8 cellular contexts compared by ENCODE assay signal in genomic region chr6:109304284-109305015, GRCh38.
DNase-seq lines count a peak whose midpoint lies in the region; ATAC-seq and TF ChIP-seq lines count a peak whose summit lies in the region.

No MANE protein-coding gene starts in this region.

- H3K36me3 Mint-ChIP-seq in CD8-positive, alpha-beta memory T cell, result no peaks in the 10 kb centered on the region
- no peaks in the 10 kb centered on the region for H3K36me3 Mint-ChIP-seq in glutamatergic neuron (ENCODE audit: unreplicated experiment)
- no peaks in the 10 kb centered on the region for H3K36me3 Mint-ChIP-seq in chondrocyte (ENCODE audit: low read depth)

- peaks cover 4% of the 10 kb centered on the region in 2 donors for H3K27me3 Mint-ChIP-seq in CD8-positive, alpha-beta memory T cell
- H3K27me3 Mint-ChIP-seq in glutamatergic neuron (ENCODE audit: unreplicated experiment) (no peaks in the 10 kb centered on the region), chondrocyte (ENCODE audit: low read depth) (no peaks in the 10 kb centered on the region)

- no peaks in the 10 kb centered on the region for H3K9me3 Mint-ChIP-seq in CD8-positive, alpha-beta memory T cell
- no peaks in the 10 kb centered on the region for H3K9me3 Mint-ChIP-seq in glutamatergic neuron (ENCODE audit: unreplicated experiment)
- no peaks in the 10 kb centered on the region for H3K9me3 Mint-ChIP-seq in chondrocyte (ENCODE audit: low read depth)

- H3K4me2 ChIP-seq in OCI-LY3 (ENCODE audit: low read length), result peak overlapping the region; percentile 18; the same call in 1 of the 2 replicates

- H2AFZ ChIP-seq in OCI-LY3 (ENCODE audit: low read depth, low read length), result no peak overlapping the region

- H3K4me1 ChIP-seq in CD8-positive, alpha-beta memory T cell (ENCODE audit: insufficient read depth, low read length), result no peaks in the 10 kb centered on the region
- H3K4me1 ChIP-seq in OCI-LY3 (ENCODE audit: low read length) (peaks cover 18% of the 10 kb centered on the region), A673 (ENCODE audit: insufficient read depth, low read length, poor library complexity, severe bottlenecking) (no peaks in the 10 kb centered on the region)

- no peak for DNase-seq in CD8-positive, alpha-beta memory T cell
- DNase-seq in kidney tubule cell (ENCODE audit: low spot score) (peak; percentile 44), glutamatergic neuron (no peak), chondrocyte (ENCODE audit: low spot score) (no peak), A673 (ENCODE audit: low spot score) (no peak)

- no peak overlapping the region for H3K4me3 Mint-ChIP-seq in CD8-positive, alpha-beta memory T cell
- H3K4me3 Mint-ChIP-seq in glutamatergic neuron (ENCODE audit: unreplicated experiment), result no peak overlapping the region
- H3K4me3 Mint-ChIP-seq in chondrocyte (ENCODE audit: unreplicated experiment), result no peak overlapping the region

- peak overlapping the region; percentile 68 for H3K27ac ChIP-seq in CD8-positive, alpha-beta memory T cell (ENCODE audit: low read depth, low read length)
- no peak overlapping the region for H3K27ac ChIP-seq in OCI-LY3 (ENCODE audit: low read length)
- H3K27ac ChIP-seq in A673 (ENCODE audit: low read depth, low read length, poor library complexity, severe bottlenecking), result no peak overlapping the region

- no peak for TF ChIP-seq CTCF in OCI-LY3 (IDR thresholded peaks at IDR 0.05; ENCODE audit: low read depth, low read length)
- no peak for TF ChIP-seq CTCF in glutamatergic neuron (IDR thresholded peaks at IDR 0.05; ENCODE audit: partially characterized antibody, unreplicated experiment)
- no peak for TF ChIP-seq CTCF in chondrocyte (IDR thresholded peaks at IDR 0.05)
- TF ChIP-seq CTCF in A673 (conservative IDR thresholded peaks at IDR 0.05; ENCODE audit: low read depth, low read length), result no peak

- H3K27ac Mint-ChIP-seq in CD8-positive, alpha-beta memory T cell, result peak overlapping the region in 1 of 8 donors; percentile 52
- H3K27ac Mint-ChIP-seq in glutamatergic neuron (ENCODE audit: unreplicated experiment), result no peak overlapping the region
- no peak overlapping the region for H3K27ac Mint-ChIP-seq in chondrocyte (ENCODE audit: unreplicated experiment)

- H4K20me1 ChIP-seq in OCI-LY3 (ENCODE audit: insufficient read depth, low read length), result no peaks in the 10 kb centered on the region

- ATAC-seq in GM21717 (IDR thresholded peaks at IDR 0.05; ENCODE audit: unreplicated experiment) (peak; percentile 58), GM18858 (IDR thresholded peaks at IDR 0.05; ENCODE audit: unreplicated experiment) (no peak)

- no peak overlapping the region for H3K4me3 ChIP-seq in CD8-positive, alpha-beta memory T cell (ENCODE audit: low read length)
- no peak overlapping the region for H3K4me3 ChIP-seq in OCI-LY3 (ENCODE audit: low read length)
- H3K4me3 ChIP-seq in A673 (ENCODE audit: low read depth, low read length, poor library complexity, severe bottlenecking), result no peak overlapping the region

- intact Hi-C loops in A673 (cut with micrococcal nuclease; ENCODE audit: unreplicated experiment), result no loop called here

- no TSS peak for BruUV-seq in A673 (replicated peaks; lab: Mats Ljungman, UMichigan)

- no peaks in the 10 kb centered on the region for H3K36me3 ChIP-seq in CD8-positive, alpha-beta memory T cell (ENCODE audit: insufficient read depth, low read length)
- H3K36me3 ChIP-seq in OCI-LY3 (replicated peaks; ENCODE audit: low read depth, low read length), result no peaks in the 10 kb centered on the region
- H3K36me3 ChIP-seq in A673 (ENCODE audit: insufficient read depth, low read length, poor library complexity, severe bottlenecking), result no peaks in the 10 kb centered on the region

- POLR2A ChIA-PET in CD8-positive, alpha-beta memory T cell (lab: Charles Lee), result no interaction called here
- POLR2A ChIA-PET in A673 (lab: Charles Lee; ENCODE audit: low non-redundant PET), result no interaction called here

- H3K9ac ChIP-seq in OCI-LY3 (ENCODE audit: low read length), result no peak overlapping the region

- H3K79me2 ChIP-seq in OCI-LY3 (ENCODE audit: low read length), result no peaks in the 10 kb centered on the region

- H3K27me3 ChIP-seq in CD8-positive, alpha-beta memory T cell (ENCODE audit: insufficient read depth, low read length, poor library complexity, severe bottlenecking), result no peaks in the 10 kb centered on the region
- H3K27me3 ChIP-seq in OCI-LY3 (ENCODE audit: low read depth, low read length) (no peaks in the 10 kb centered on the region), A673 (replicated peaks; ENCODE audit: insufficient read depth, low read depth, low read length, poor library complexity) (no peaks in the 10 kb centered on the region)

- CTCF ChIA-PET in CD8-positive, alpha-beta memory T cell (lab: Charles Lee), result no interaction called here
- CTCF ChIA-PET in A673 (lab: Charles Lee), result no interaction called here

- H3K4me1 Mint-ChIP-seq in CD8-positive, alpha-beta memory T cell, result peaks cover 0 to 4% (median 0%) of the 10 kb centered on the region in 3 donors
- H3K4me1 Mint-ChIP-seq in glutamatergic neuron (ENCODE audit: low read depth, unreplicated experiment) (peaks cover 14% of the 10 kb centered on the region), chondrocyte (ENCODE audit: low read depth) (no peaks in the 10 kb centered on the region)

- H3K9me3 ChIP-seq in CD8-positive, alpha-beta memory T cell (ENCODE audit: low read length), result no peaks in the 10 kb centered on the region
- H3K9me3 ChIP-seq in OCI-LY3 (ENCODE audit: insufficient read depth, low read length) (no peaks in the 10 kb centered on the region), A673 (ENCODE audit: low read depth, low read length, poor library complexity, severe bottlenecking) (no peaks in the 10 kb centered on the region)
